In the genomic region with DNA sequence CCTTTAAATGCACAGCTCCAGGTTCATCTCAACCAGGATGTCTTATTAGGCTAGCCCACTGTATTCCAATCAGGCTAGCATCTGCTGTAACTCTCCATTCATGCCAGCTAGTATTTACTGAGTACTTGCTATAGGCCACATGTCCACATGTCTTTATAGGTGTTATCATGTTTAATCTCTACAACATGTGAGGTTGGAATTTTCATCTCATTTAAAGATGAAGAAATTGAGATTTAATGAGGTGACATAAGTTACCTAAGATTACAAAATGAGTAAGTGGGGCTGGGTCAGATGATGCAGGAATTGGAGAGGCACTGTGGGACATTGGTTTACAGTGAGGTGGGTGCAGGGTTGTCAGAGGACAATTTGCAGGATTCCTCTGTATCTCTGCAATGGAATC, we compare ENCODE assay signal across 14 cellular contexts. TPM values are rescaled to one million over a fixed set of nuclear protein-coding genes. Genes with fewer than 3 reads are reported as not detected.
DNase-seq lines count a peak whose midpoint lies in the region; ATAC-seq and TF ChIP-seq lines count a peak whose summit lies in the region.
"Had no signal": no experiment of that assay in that cellular context is flagged by ENCODE, and none has a peak within 500 bp of the region (broad histone marks: within the 10 kb centered on the region; RNA-seq: fewer than 3 reads in every experiment).

No MANE protein-coding gene starts in this region.

- H3K9me3 Mint-ChIP-seq in CD4-positive, alpha-beta T cell: no peaks in the 10 kb centered on the region
- H3K9me3 Mint-ChIP-seq in endodermal cell: no peaks in the 10 kb centered on the region
- H3K9me3 Mint-ChIP-seq: dendritic cell treated with granulocyte-macrophage colony-stimulating factor and Interleukin-4, amounts not matched to agents 40 ng/mL and 50 ng/mL, for 4 days had no signal

- ATAC-seq in CD4-positive, alpha-beta T cell (ENCODE audit: poor library complexity): no peak
- ATAC-seq in GM19351 (IDR thresholded peaks at IDR 0.05; ENCODE audit: unreplicated experiment) (no peak), GM21737 (IDR thresholded peaks at IDR 0.05; ENCODE audit: unreplicated experiment) (no peak)

- peaks cover 15% of the 10 kb centered on the region for H3K36me3 Mint-ChIP-seq in CD4-positive, alpha-beta T cell (ENCODE audit: low read depth)
- H3K36me3 Mint-ChIP-seq in endodermal cell (ENCODE audit: low read depth): peaks cover 3% of the 10 kb centered on the region

- H3K4me1 ChIP-seq in HEK293 (ENCODE audit: control insufficient read depth, insufficient read depth, low read length) (0 out of 2 replicates have a peak, but pooled peaks cover 4% of the 10 kb centered on the region), endodermal cell (ENCODE audit: control insufficient read depth, insufficient read depth, low read length) (peaks cover 35% of the 10 kb centered on the region)

- H3K27me3 ChIP-seq in CD4-positive, alpha-beta T cell (ENCODE audit: control insufficient read depth, insufficient read depth, low read length): no peaks in the 10 kb centered on the region
- H3K27me3 ChIP-seq in endodermal cell (ENCODE audit: control insufficient read depth, insufficient read depth, low read length, poor library complexity, severe bottlenecking): no peaks in the 10 kb centered on the region

- H3K9ac ChIP-seq in endodermal cell (ENCODE audit: extremely low read depth, low read length, poor library complexity, severe bottlenecking): no peak overlapping the region

- no peak for TF ChIP-seq CTCF in CD4-positive, alpha-beta T cell (IDR thresholded peaks at IDR 0.05)
- no peak for TF ChIP-seq CTCF in HEK293 (tag by site-specific recombination; IDR thresholded peaks at IDR 0.05)
- no peak for TF ChIP-seq CTCF in endodermal cell (conservative IDR thresholded peaks at IDR 0.05)

- DNase-seq in CD4-positive, alpha-beta T cell: no peak
- DNase-seq in endodermal cell (no peak), HUDEP-2 (lab: John Stamatoyannopoulos, UW; ENCODE audit: unreplicated experiment in 76 of 76) (no peak)
- DNase-seq: activated CD4-positive, alpha-beta T cell treated with anti-CD3 and anti-CD28 coated beads for 1 hour; activated gamma-delta T cell; foreskin fibroblast; kidney; NCI-H2171; stimulated activated CD4-positive, alpha-beta T cell treated with anti-CD3 and anti-CD28 coated beads, Interleukin-2, amount 100 ng/mL, for 24 hours had no signal

- H3K36me3 ChIP-seq in HEK293 (ENCODE audit: control insufficient read depth in 2 of 2, insufficient read depth in 1 of 2, low read length in 2 of 2) (peaks cover 0 to under 1% of the 10 kb centered on the region in 2 experiments; a peak in 1 of 3 replicates), endodermal cell (ENCODE audit: control insufficient read depth, insufficient read depth, low read length) (peaks cover 1% of the 10 kb centered on the region)

- H3K27ac Mint-ChIP-seq in CD4-positive, alpha-beta T cell: peak overlapping the region; percentile 93
- H3K27ac Mint-ChIP-seq in endodermal cell: no peak overlapping the region
- H3K27ac Mint-ChIP-seq: dendritic cell treated with granulocyte-macrophage colony-stimulating factor and Interleukin-4, amounts not matched to agents 40 ng/mL and 50 ng/mL, for 4 days had no signal

- POLR2A ChIA-PET in CD4-positive, alpha-beta T cell (lab: Charles Lee): interaction anchor here (0.6 kb wide), 1 partner anchor 537 kb away, joined by 3 read pairs; no protein-coding TSS in a partner anchor
- POLR2A ChIA-PET in HEK293 (lab: Yijun Ruan, JAX): no interaction called here

- CTCF ChIA-PET in CD4-positive, alpha-beta T cell (lab: Charles Lee): no interaction called here
- CTCF ChIA-PET in HEK293 (lab: Yijun Ruan, JAX): interaction anchor here (0.6 kb wide), 1 partner anchor 207 kb away, joined by 3 read pairs; no protein-coding TSS in a partner anchor

- H3K4me3 ChIP-seq in HEK293 (ENCODE audit: low read depth, low read length) (no peak overlapping the region), endodermal cell (ENCODE audit: low read length) (peak overlapping the region; percentile 44), skin epidermis (no peak overlapping the region)

- no peak overlapping the region for H3K27ac ChIP-seq in CD4-positive, alpha-beta T cell (ENCODE audit: low read depth, low read length)
- no peak overlapping the region for H3K27ac ChIP-seq in HEK293 (ENCODE audit: extremely low read depth, low read depth, low read length)
- H3K27ac ChIP-seq in endodermal cell (ENCODE audit: low read depth, low read length): no peak overlapping the region
- peak overlapping the region in 11 of 21 experiments; percentile 5 to 93 (median 89) for H3K27ac ChIP-seq in skin epidermis

- H3K4me1 Mint-ChIP-seq in CD4-positive, alpha-beta T cell (ENCODE audit: low read depth): peaks cover 62% of the 10 kb centered on the region
- H3K4me1 Mint-ChIP-seq in endodermal cell: peaks cover 65% of the 10 kb centered on the region

- H3K9me3 ChIP-seq in CD4-positive, alpha-beta T cell (ENCODE audit: control insufficient read depth, low read length): no peaks in the 10 kb centered on the region
- H3K9me3 ChIP-seq in HEK293 (ENCODE audit: control insufficient read depth, insufficient read depth, low read depth, low read length): no peaks in the 10 kb centered on the region
- no peaks in the 10 kb centered on the region for H3K9me3 ChIP-seq in endodermal cell (ENCODE audit: control insufficient read depth, low read length)

- intact Hi-C loops in CD4-positive, alpha-beta T cell (cut with DNase I, micrococcal nuclease): loop anchor here (5.0 kb wide), 4 partner anchors 39 to 716 kb away; partner anchors contain the start of genes RAB7A (in 1 of the 2) and TMCC1 (in 1 of the 2)

- H3K4me3 Mint-ChIP-seq in CD4-positive, alpha-beta T cell: peak overlapping the region; percentile 48
- no peak overlapping the region for H3K4me3 Mint-ChIP-seq in endodermal cell
- H3K4me3 Mint-ChIP-seq: dendritic cell treated with granulocyte-macrophage colony-stimulating factor and Interleukin-4, amounts not matched to agents 40 ng/mL and 50 ng/mL, for 4 days had no signal

- H3K27me3 Mint-ChIP-seq in CD4-positive, alpha-beta T cell: no peaks in the 10 kb centered on the region
- H3K27me3 Mint-ChIP-seq in endodermal cell (ENCODE audit: insufficient read depth): no peaks in the 10 kb centered on the region
- H3K27me3 Mint-ChIP-seq: dendritic cell treated with granulocyte-macrophage colony-stimulating factor and Interleukin-4, amounts not matched to agents 40 ng/mL and 50 ng/mL, for 4 days had no signal

TF ChIP-seq in HEK293, 187 proteins besides CTCF, POLR2A, EP300 and RAD21:
- TF ChIP-seq ZNF843 (tag by site-specific recombination; IDR thresholded peaks at IDR 0.05) (no peak), ZNF658 (tag by site-specific recombination; IDR thresholded peaks at IDR 0.05) (no peak), ZNF488 (tag by site-specific recombination; IDR thresholded peaks at IDR 0.05) (no peak), ZNF664 (tag by site-specific recombination; IDR thresholded peaks at IDR 0.05) (peak; percentile 73; the same call in 1 of the 2 replicates), ZNF138 (tag by site-specific recombination; IDR thresholded peaks at IDR 0.05; ENCODE audit: borderline replicate concordance) (no peak), ZNF366 (tag by site-specific recombination; conservative IDR thresholded peaks at IDR 0.05) (0 out of 2 replicates have a peak, but pooled peaks have one; percentile 58), ZNF549 (tag by site-specific recombination; IDR thresholded peaks at IDR 0.05) (no peak)

RNA-seq across cellular contexts. Expression of gene IFT122, which starts 2.9 kb away (rescaled TPM):
- 10 to 100 TPM; 22.7 to 26.7 TPM for total RNA-seq in CD4-positive, alpha-beta T cell
- total RNA-seq in endodermal cell: 10 to 100 TPM; 36.0 to 46.6 TPM
- 39.8 TPM for polyA plus RNA-seq in endodermal cell (2013, experiment 1 of 2)
- polyA plus RNA-seq in endodermal cell (2013, experiment 2 of 2): 44.0 TPM

RNA-seq across cellular contexts. Expression of gene MBD4, which starts 3.2 kb away (rescaled TPM):
- 10 to 100 TPM; 62.0 to 63.9 TPM for total RNA-seq in CD4-positive, alpha-beta T cell
- total RNA-seq in endodermal cell: 10 to 100 TPM; 39.5 to 45.5 TPM
- polyA plus RNA-seq in endodermal cell (2013, experiment 1 of 2): 44.1 TPM
- polyA plus RNA-seq in endodermal cell (2013, experiment 2 of 2): 36.1 TPM

RNA-seq across cellular contexts. Expression of gene EFCAB12, which starts 14.5 kb away (rescaled TPM):
- 1 to 10 TPM; 3.2 to 3.4 TPM for total RNA-seq in CD4-positive, alpha-beta T cell
- under 1 TPM; 0.33 to 0.73 TPM for total RNA-seq in endodermal cell
- polyA plus RNA-seq in endodermal cell (2013, experiment 1 of 2): 1.4 TPM
- polyA plus RNA-seq in endodermal cell (2013, experiment 2 of 2): 0.70 TPM

Comparison
In these comparisons a context has a peak if more than half of its experiments do, and no peak if none do; other contexts are left out.
1. H3K27ac ChIP-seq: peak in skin epidermis (11 of 21); none in CD4-positive, alpha-beta T cell (single experiment), HEK293 (single experiment) and endodermal cell (single experiment).